ENCODE assay signal across 13 cellular contexts in the genomic region with DNA sequence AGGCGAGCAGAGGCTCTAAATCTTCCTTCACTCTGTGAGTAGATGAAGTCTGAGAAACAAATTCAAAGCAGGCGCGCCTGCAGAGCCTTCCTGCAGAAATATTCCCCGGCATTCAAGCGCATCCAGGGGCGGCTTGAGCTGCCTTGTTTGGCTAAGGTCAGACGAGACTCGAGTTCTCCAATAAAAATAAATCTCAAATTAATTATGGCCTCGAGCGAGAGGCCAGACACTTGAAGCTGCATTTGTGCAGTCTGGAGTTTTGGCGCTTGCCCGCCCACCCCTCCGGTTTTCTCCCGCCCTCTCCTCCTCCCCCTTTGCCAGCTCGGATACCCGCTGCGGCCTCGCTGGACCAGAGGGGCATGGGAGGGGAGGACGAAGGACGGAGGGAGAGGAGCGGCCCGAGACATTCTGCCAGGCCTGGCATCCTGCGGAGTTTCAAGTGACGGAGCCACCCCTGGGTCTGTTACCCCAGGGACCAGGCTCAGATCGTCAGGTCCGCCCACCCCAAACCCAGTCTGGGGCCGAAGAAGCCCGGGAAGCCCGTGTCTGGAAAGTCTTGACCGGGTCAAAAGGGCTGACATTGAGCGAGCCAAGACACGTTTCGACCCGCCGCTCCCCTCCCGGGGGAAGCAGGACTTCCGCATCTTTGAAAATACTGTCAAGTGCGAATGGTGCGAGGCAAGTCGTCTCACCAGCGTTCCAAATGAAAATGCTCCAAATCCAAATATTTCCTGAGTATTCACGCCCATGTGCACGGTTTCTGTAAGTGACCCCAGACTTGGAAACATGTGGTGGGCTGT. TPM values are rescaled to one million over a fixed set of nuclear protein-coding genes. Genes with fewer than 3 reads are reported as not detected.
DNase-seq lines count a peak whose midpoint lies in the region; TF ChIP-seq lines count a peak whose summit lies in the region.
"Had no signal": no experiment of that assay in that cellular context is flagged by ENCODE, and none has a peak within 500 bp of the region (broad histone marks: within the 10 kb centered on the region; RNA-seq: fewer than 3 reads in every experiment).

No MANE protein-coding gene starts in this region.

- no peak overlapping the region for H3K9ac ChIP-seq in NT2/D1 (ENCODE audit: insufficient read length, low read depth)

- H3K9me3 Mint-ChIP-seq in activated T-helper 2 cell treated with anti-CD3 and anti-CD28 coated beads, Interferon-gamma antibody, Interleukin-2, Interleukin-4, amounts not matched to agents 10 μg/mL and 5 μg/mL and 100 μg/mL, durations not matched to agents 14 hours and 24 hours and 36 hours = no peaks in the 10 kb centered on the region

- H3K9me3 ChIP-seq in NT2/D1 (ENCODE audit: insufficient read depth, low read length) (no peaks in the 10 kb centered on the region), cardiac muscle cell (ENCODE audit: low read depth) (no peaks in the 10 kb centered on the region), neutrophil (no peaks in the 10 kb centered on the region)

- intact Hi-C loops in activated T-helper 2 cell treated with anti-CD3 and anti-CD28 coated beads, Interferon-gamma antibody, Interleukin-2, Interleukin-4, amounts not matched to agents 10 μg/mL and 5 μg/mL and 100 μg/mL, durations not matched to agents 14 hours and 24 hours and 36 hours (cut with micrococcal nuclease) = loop anchor here (5.0 kb wide), 3 partner anchors 48 to 403 kb away; no protein-coding TSS in a partner anchor

- H3K27me3 ChIP-seq in NT2/D1 (ENCODE audit: insufficient read depth, insufficient read length) = peaks cover 100% of the 10 kb centered on the region
- peaks cover 100% of the 10 kb centered on the region for H3K27me3 ChIP-seq in cardiac muscle cell
- peaks cover 33% of the 10 kb centered on the region for H3K27me3 ChIP-seq in neutrophil

- H3K4me1 ChIP-seq in NT2/D1 (ENCODE audit: insufficient read depth, insufficient read length) (peaks cover 11% of the 10 kb centered on the region), cardiac muscle cell (ENCODE audit: low read depth) (peaks cover 17% of the 10 kb centered on the region), neutrophil (ENCODE audit: control insufficient read depth in 1 of 2, insufficient read depth in 1 of 2, low read depth in 1 of 2, low read length in 1 of 2) (peaks cover 58 to 59% of the 10 kb centered on the region in 2 experiments)

- H3K4me3 ChIP-seq in NT2/D1 (ENCODE audit: insufficient read length, low read depth) = peak overlapping the region; percentile 15
- peak overlapping the region; percentile 10 for H3K4me3 ChIP-seq in cardiac muscle cell
- no peak overlapping the region for H3K4me3 ChIP-seq in neutrophil (ENCODE audit: low read depth in 1 of 2, low read length in 1 of 2)

- peaks cover under 1% of the 10 kb centered on the region for H3K36me3 Mint-ChIP-seq in activated T-helper 2 cell treated with anti-CD3 and anti-CD28 coated beads, Interferon-gamma antibody, Interleukin-2, Interleukin-4, amounts not matched to agents 10 μg/mL and 5 μg/mL and 100 μg/mL, durations not matched to agents 14 hours and 24 hours and 36 hours (ENCODE audit: low read depth)

- DNase-seq in AG20443 (ENCODE audit: low spot score) (peak; percentile 47), NT2/D1 (ENCODE audit: low read depth, low spot score) (no peak), cardiac muscle cell (ENCODE audit: low read depth in 1 of 2, low spot score in 1 of 2) (peak; percentile 38 to 55), NCI-H2081 (lab: John Stamatoyannopoulos, UW) (no peak)
- DNase-seq in activated naive CD4-positive, alpha-beta T cell treated with anti-CD3 and anti-CD28 coated beads, Interleukin-2, amount 50 U/mL, for 16 hours = no peak
- DNase-seq in activated T-helper 2 cell treated with anti-CD3 and anti-CD28 coated beads, Interferon-gamma antibody, Interleukin-2, Interleukin-4, amounts not matched to agents 10 μg/mL and 5 μg/mL and 100 μg/mL, durations not matched to agents 14 hours and 24 hours and 36 hours (ENCODE audit: low spot score) = no peak
- no peak for DNase-seq in activated CD4-positive, alpha-beta T cell treated with anti-CD3 and anti-CD28 coated beads, Interleukin-2, amount 50 U/mL, for 1 hour
- DNase-seq: activated CD4-positive, alpha-beta T cell treated with anti-CD3 and anti-CD28 coated beads for 36 hours; erythroblast; NCI-H2107; stimulated activated CD4-positive, alpha-beta T cell treated with anti-CD3 and anti-CD28 coated beads, Interleukin-15, amount 100 ng/mL, for 24 hours; stimulated activated naive CD4-positive, alpha-beta T cell treated with Interleukin-2 at 50 U/mL for 16 hours had no signal

- H3K4me1 Mint-ChIP-seq in activated T-helper 2 cell treated with anti-CD3 and anti-CD28 coated beads, Interferon-gamma antibody, Interleukin-2, Interleukin-4, amounts not matched to agents 10 μg/mL and 5 μg/mL and 100 μg/mL, durations not matched to agents 14 hours and 24 hours and 36 hours (ENCODE audit: low read depth) = peaks cover 41% of the 10 kb centered on the region

- H3K27ac ChIP-seq in cardiac muscle cell (no peak overlapping the region), neutrophil (peak overlapping the region; percentile 47)

- H3K36me3 ChIP-seq in NT2/D1 (ENCODE audit: insufficient read depth, insufficient read length, low read length) = no peaks in the 10 kb centered on the region
- no peaks in the 10 kb centered on the region for H3K36me3 ChIP-seq in cardiac muscle cell
- no peaks in the 10 kb centered on the region for H3K36me3 ChIP-seq in neutrophil

- H3K4me3 Mint-ChIP-seq in activated T-helper 2 cell treated with anti-CD3 and anti-CD28 coated beads, Interferon-gamma antibody, Interleukin-2, Interleukin-4, amounts not matched to agents 10 μg/mL and 5 μg/mL and 100 μg/mL, durations not matched to agents 14 hours and 24 hours and 36 hours (ENCODE audit: low read depth) = no peak overlapping the region
- H3K4me3 Mint-ChIP-seq: activated CD4-positive, alpha-beta T cell treated with anti-CD3 and anti-CD28 coated beads for 36 hours had no signal

- H3K27ac Mint-ChIP-seq in activated T-helper 2 cell treated with anti-CD3 and anti-CD28 coated beads, Interferon-gamma antibody, Interleukin-2, Interleukin-4, amounts not matched to agents 10 μg/mL and 5 μg/mL and 100 μg/mL, durations not matched to agents 14 hours and 24 hours and 36 hours = no peak overlapping the region
- H3K27ac Mint-ChIP-seq: activated CD4-positive, alpha-beta T cell treated with anti-CD3 and anti-CD28 coated beads for 36 hours had no signal

- TF ChIP-seq CTCF in cardiac muscle cell (IDR thresholded peaks at IDR 0.05; ENCODE audit: low read depth, low read length) (no peak), neutrophil (IDR thresholded peaks at IDR 0.05) (no peak)

- H3K27me3 Mint-ChIP-seq in activated T-helper 2 cell treated with anti-CD3 and anti-CD28 coated beads, Interferon-gamma antibody, Interleukin-2, Interleukin-4, amounts not matched to agents 10 μg/mL and 5 μg/mL and 100 μg/mL, durations not matched to agents 14 hours and 24 hours and 36 hours (ENCODE audit: low read depth) = peaks cover 60% of the 10 kb centered on the region

RNA-seq across cellular contexts. Expression of gene FLI1, which starts 3.7 kb away (rescaled TPM):
- 0.83 and 0.99 TPM in 2 replicates for total RNA-seq in cardiac muscle cell
- polyA plus RNA-seq in cardiac muscle cell = 0.68 and 2.8 TPM in 2 replicates
- 38.1 and 38.3 TPM in 2 replicates for total RNA-seq in activated T-helper 2 cell treated with anti-CD3 and anti-CD28 coated beads, Interferon-gamma antibody, Interleukin-2, Interleukin-4, amounts not matched to agents 10 μg/mL and 5 μg/mL and 100 μg/mL, durations not matched to agents 14 hours and 24 hours and 36 hours

Comparison
In these comparisons a context has a peak if more than half of its experiments do, and no peak if none do; other contexts are left out.
1. DNase-seq: peak in AG20443 (single experiment) and cardiac muscle cell (2 of 2); none in NT2/D1 (single experiment), NCI-H2081 (0 of 2), activated naive CD4-positive, alpha-beta T cell treated with anti-CD3 and anti-CD28 coated beads, Interleukin-2, amount 50 U/mL, for 16 hours (single experiment), activated T-helper 2 cell treated with anti-CD3 and anti-CD28 coated beads, Interferon-gamma antibody, Interleukin-2, Interleukin-4, amounts not matched to agents 10 μg/mL and 5 μg/mL and 100 μg/mL, durations not matched to agents 14 hours and 24 hours and 36 hours (single experiment) and activated CD4-positive, alpha-beta T cell treated with anti-CD3 and anti-CD28 coated beads, Interleukin-2, amount 50 U/mL, for 1 hour (single experiment).
2. H3K4me3 ChIP-seq: peak in NT2/D1 (single experiment) and cardiac muscle cell (single experiment); none in neutrophil (0 of 2).
3. RNA of gene FLI1, which starts 3.7 kb away (total RNA-seq): 38.1 to 38.3 TPM in activated T-helper 2 cell treated with anti-CD3 and anti-CD28 coated beads, Interferon-gamma antibody, Interleukin-2, Interleukin-4, amounts not matched to agents 10 μg/mL and 5 μg/mL and 100 μg/mL, durations not matched to agents 14 hours and 24 hours and 36 hours; 0.83 to 0.99 TPM in cardiac muscle cell; every median in the first group is over 10 times any median in the second.